In the genomic region with DNA sequence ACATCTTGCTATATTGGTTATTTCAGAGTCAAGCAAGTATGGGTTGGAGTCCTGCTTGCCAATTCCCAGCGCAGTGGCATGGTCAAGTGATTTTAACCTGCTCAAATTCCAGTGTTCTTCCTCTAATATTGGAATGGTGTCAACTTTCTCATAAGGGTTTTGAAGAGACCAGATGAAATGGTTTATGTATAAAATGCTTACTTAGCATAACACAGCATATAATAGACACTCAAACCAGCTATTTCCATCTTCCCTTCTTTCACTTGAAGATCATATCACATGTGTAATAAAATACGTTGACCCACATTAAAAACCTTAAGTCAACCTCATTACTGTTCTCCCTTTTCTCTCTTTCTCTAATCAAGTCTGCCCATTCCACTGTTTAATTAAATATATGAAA, we compare ENCODE assay signal across 20 cellular contexts.
DNase-seq lines count a peak whose midpoint lies in the region; ATAC-seq, FAIRE-seq and TF ChIP-seq lines count a peak whose summit lies in the region.
"Had no signal": no experiment of that assay in that cellular context is flagged by ENCODE, and none has a peak within 500 bp of the region (broad histone marks: within the 10 kb centered on the region; RNA-seq: fewer than 3 reads in every experiment).

No MANE protein-coding gene starts in this region.

- H3K27me3 Mint-ChIP-seq in nephron (ENCODE audit: low read depth): no peaks in the 10 kb centered on the region
- H3K27me3 Mint-ChIP-seq: CD4-positive, alpha-beta memory T cell had no signal

- H3K4me1 Mint-ChIP-seq in nephron: peaks cover 25% of the 10 kb centered on the region
- H3K4me1 Mint-ChIP-seq: CD4-positive, alpha-beta memory T cell; GM23338; H9 had no signal

- H3K27ac Mint-ChIP-seq in nephron: peak overlapping the region in 2 of 3 experiments; percentile 25 to 46
- H3K27ac Mint-ChIP-seq: CD4-positive, alpha-beta memory T cell; GM23338; H9 had no signal

- H3K27ac ChIP-seq in HepG2 (ENCODE audit: extremely low read length, insufficient read depth, low read length): no peak overlapping the region
- H3K27ac ChIP-seq in right lobe of liver: no peak overlapping the region

- H2AFZ ChIP-seq in HepG2 (ENCODE audit: low read length): no peak overlapping the region
- H2AFZ ChIP-seq: GM23338 had no signal

- WGBS in HepG2 (ENCODE audit: low lambda C conversion rate): 54% methylated on average over 2 of the region's 2 CpGs
- WGBS in right lobe of liver (ENCODE audit: insufficient coverage, low coverage, low lambda C conversion rate, missing lambda C conversion rate): 58% methylated on average over 2 of the region's 2 CpGs

- no peak for ATAC-seq in HepG2
- no peak for ATAC-seq in right lobe of liver
- ATAC-seq: GM23338, HCT116 had no signal

- no peaks in the 10 kb centered on the region for H3K79me2 ChIP-seq in HepG2 (ENCODE audit: insufficient read depth, low read length)

- no peak for FAIRE-seq in HepG2 (lab: Jason Lieb, UNC)
- FAIRE-seq: GM12891, GM18507 had no signal

- H3K4me1 ChIP-seq in HepG2 (ENCODE audit: insufficient read depth, low read length): no peaks in the 10 kb centered on the region
- no peaks in the 10 kb centered on the region for H3K4me1 ChIP-seq in right lobe of liver

- TF ChIP-seq POLR2A in HepG2 (IDR thresholded peaks at IDR 0.05; ENCODE audit: insufficient read depth in 1 of 2, low read depth in 2 of 2, low read length in 2 of 2) (no peak), right lobe of liver (IDR thresholded peaks at IDR 0.05) (no peak)

- H3K27me3 ChIP-seq in HepG2 (ENCODE audit: control insufficient read depth in 1 of 2, insufficient read depth in 2 of 2, low read length in 2 of 2) (no peaks in the 10 kb centered on the region), right lobe of liver (no peaks in the 10 kb centered on the region)

- TF ChIP-seq CTCF in HepG2 (CRISPR knock-in tag; IDR thresholded peaks at IDR 0.05): no peak
- TF ChIP-seq CTCF in right lobe of liver (IDR thresholded peaks at IDR 0.05): no peak
- no peak for TF ChIP-seq CTCF in nephron (IDR thresholded peaks at IDR 0.05; ENCODE audit: unreplicated experiment in 3 of 3)

- BruUV-seq in HepG2 (replicated peaks; lab: Mats Ljungman, UMichigan): no TSS peak

- no peak overlapping the region for H3K4me3 Mint-ChIP-seq in nephron
- H3K4me3 Mint-ChIP-seq: CD4-positive, alpha-beta memory T cell; GM23338; H9 had no signal

- H3K9ac ChIP-seq in HepG2 (ENCODE audit: insufficient read depth, low read depth, low read length): no peak overlapping the region

- H3K4me2 ChIP-seq in HepG2 (ENCODE audit: low read depth, low read length): no peak overlapping the region
- H3K4me2 ChIP-seq: GM23338 had no signal

- TF ChIP-seq RAD21 in HepG2 (CRISPR knock-in tag; IDR thresholded peaks at IDR 0.05): no peak

- H3K9me3 Mint-ChIP-seq in nephron: peaks cover 4% of the 10 kb centered on the region
- H3K9me3 Mint-ChIP-seq: GM23338, H9 had no signal

- CTCF ChIA-PET in HepG2 (lab: Yijun Ruan, JAX; ENCODE audit: low intra/inter-chr PET ratio, low total read pairs): no interaction called here

- in situ Hi-C loops in HepG2 (cut with HindIII; ENCODE audit: extremely low pct_ligation_motif_present, low pct_unique_long_range_greater_than_20kb): loop anchor here (25.0 kb wide), 1 partner anchor 1363 kb away; no protein-coding TSS in a partner anchor

- DNase-seq in NCI-H2107 treated with DMSO at 0.1 percent for 48 hours (lab: John Stamatoyannopoulos, UW; ENCODE audit: unreplicated experiment) (peak; percentile 22), NCI-H2107 (lab: John Stamatoyannopoulos, UW) (no peak), HepG2 (ENCODE audit: low spot score) (no peak), right lobe of liver (no peak), NCI-H1930 (lab: John Stamatoyannopoulos, UW) (no peak), NCI-H2171 treated with DMSO at 0.1 percent for 48 hours (lab: John Stamatoyannopoulos, UW) (no peak)
- DNase-seq: 8988T; C1 segment of cervical spinal cord; Calu3; CD4-positive, alpha-beta memory T cell; COR-L47; DMS53; DMS79 treated with DMSO at 0.1 percent for 48 hours; GF-D8; H9 had no signal

- intact Hi-C loops in HepG2 (cut with micrococcal nuclease; ENCODE audit: unreplicated experiment) (no loop called here), right lobe of liver (cut with DNase I) (no loop called here)

- H3K36me3 ChIP-seq in HepG2 (replicated peaks in 1 of 2; ENCODE audit: control insufficient read depth in 1 of 2, insufficient read depth in 2 of 2, low read length in 2 of 2): no peaks in the 10 kb centered on the region
- H3K36me3 ChIP-seq in right lobe of liver: no peaks in the 10 kb centered on the region

- H4K20me1 ChIP-seq in HepG2 (ENCODE audit: insufficient read depth, low read length): no peaks in the 10 kb centered on the region

- H3K36me3 Mint-ChIP-seq in nephron (ENCODE audit: low read depth): peaks cover 22% of the 10 kb centered on the region
- H3K36me3 Mint-ChIP-seq: CD4-positive, alpha-beta memory T cell had no signal

- POLR2A ChIA-PET in HepG2 (lab: Yijun Ruan, JAX): no interaction called here

- no peak for TF ChIP-seq EP300 in HepG2 (IDR thresholded peaks at IDR 0.05; ENCODE audit: low read depth in 2 of 2, low read length in 2 of 2)
- TF ChIP-seq EP300 in HepG2 (CRISPR knock-in tag; IDR thresholded peaks at IDR 0.05; ENCODE audit: borderline replicate concordance): no peak

- H3K4me3 ChIP-seq in HepG2 (replicated peaks in 1 of 3; ENCODE audit: insufficient read depth in 1 of 3, low read depth in 2 of 3, low read length in 3 of 3) (no peak overlapping the region), right lobe of liver (no peak overlapping the region)
- H3K4me3 ChIP-seq: GM23338 had no signal

- no peaks in the 10 kb centered on the region for H3K9me3 ChIP-seq in HepG2 (ENCODE audit: low read length)
- no peaks in the 10 kb centered on the region for H3K9me3 ChIP-seq in right lobe of liver

TF ChIP-seq in HepG2, 621 proteins besides CTCF, POLR2A, EP300 and RAD21 (continues in another document):
- no peak for TF ChIP-seq TEAD2 (CRISPR knock-in tag; IDR thresholded peaks at IDR 0.05)
- TF ChIP-seq, protein P1, sequence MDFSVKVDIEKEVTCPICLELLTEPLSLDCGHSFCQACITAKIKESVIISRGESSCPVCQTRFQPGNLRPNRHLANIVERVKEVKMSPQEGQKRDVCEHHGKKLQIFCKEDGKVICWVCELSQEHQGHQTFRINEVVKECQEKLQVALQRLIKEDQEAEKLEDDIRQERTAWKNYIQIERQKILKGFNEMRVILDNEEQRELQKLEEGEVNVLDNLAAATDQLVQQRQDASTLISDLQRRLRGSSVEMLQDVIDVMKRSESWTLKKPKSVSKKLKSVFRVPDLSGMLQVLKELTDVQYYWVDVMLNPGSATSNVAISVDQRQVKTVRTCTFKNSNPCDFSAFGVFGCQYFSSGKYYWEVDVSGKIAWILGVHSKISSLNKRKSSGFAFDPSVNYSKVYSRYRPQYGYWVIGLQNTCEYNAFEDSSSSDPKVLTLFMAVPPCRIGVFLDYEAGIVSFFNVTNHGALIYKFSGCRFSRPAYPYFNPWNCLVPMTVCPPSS (IDR thresholded peaks at IDR 0.05): no peak
- TF ChIP-seq FOXA1 (IDR thresholded peaks at IDR 0.05): no peak
- TF ChIP-seq FOXA1 (CRISPR knock-in tag; IDR thresholded peaks at IDR 0.05): no peak
- TF ChIP-seq, protein P2, sequence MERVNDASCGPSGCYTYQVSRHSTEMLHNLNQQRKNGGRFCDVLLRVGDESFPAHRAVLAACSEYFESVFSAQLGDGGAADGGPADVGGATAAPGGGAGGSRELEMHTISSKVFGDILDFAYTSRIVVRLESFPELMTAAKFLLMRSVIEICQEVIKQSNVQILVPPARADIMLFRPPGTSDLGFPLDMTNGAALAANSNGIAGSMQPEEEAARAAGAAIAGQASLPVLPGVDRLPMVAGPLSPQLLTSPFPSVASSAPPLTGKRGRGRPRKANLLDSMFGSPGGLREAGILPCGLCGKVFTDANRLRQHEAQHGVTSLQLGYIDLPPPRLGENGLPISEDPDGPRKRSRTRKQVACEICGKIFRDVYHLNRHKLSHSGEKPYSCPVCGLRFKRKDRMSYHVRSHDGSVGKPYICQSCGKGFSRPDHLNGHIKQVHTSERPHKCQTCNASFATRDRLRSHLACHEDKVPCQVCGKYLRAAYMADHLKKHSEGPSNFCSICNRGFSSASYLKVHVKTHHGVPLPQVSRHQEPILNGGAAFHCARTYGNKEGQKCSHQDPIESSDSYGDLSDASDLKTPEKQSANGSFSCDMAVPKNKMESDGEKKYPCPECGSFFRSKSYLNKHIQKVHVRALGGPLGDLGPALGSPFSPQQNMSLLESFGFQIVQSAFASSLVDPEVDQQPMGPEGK (CRISPR knock-in tag; IDR thresholded peaks at IDR 0.05): no peak
- TF ChIP-seq, protein P3, sequence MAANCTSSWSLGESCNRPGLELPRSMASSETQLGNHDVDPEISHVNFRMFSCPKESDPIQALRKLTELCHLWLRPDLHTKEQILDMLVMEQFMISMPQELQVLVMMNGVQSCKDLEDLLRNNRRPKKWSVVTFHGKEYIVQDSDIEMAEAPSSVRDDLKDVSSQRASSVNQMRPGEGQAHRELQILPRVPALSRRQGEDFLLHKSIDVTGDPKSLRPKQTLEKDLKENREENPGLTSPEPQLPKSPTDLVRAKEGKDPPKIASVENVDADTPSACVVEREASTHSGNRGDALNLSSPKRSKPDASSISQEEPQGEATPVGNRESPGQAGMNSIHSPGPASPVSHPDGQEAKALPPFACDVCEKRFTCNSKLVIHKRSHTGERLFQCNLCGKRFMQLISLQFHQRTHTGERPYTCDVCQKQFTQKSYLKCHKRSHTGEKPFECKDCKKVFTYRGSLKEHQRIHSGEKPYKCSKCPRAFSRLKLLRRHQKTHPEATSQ (CRISPR knock-in tag; IDR thresholded peaks at IDR 0.05; ENCODE audit: borderline replicate concordance): no peak
- no peak for TF ChIP-seq ZNF780A (CRISPR knock-in tag; IDR thresholded peaks at IDR 0.05)
- no peak for TF ChIP-seq KLF9 (CRISPR knock-in tag; IDR thresholded peaks at IDR 0.05; ENCODE audit: low read depth)
- peak; percentile 79 for TF ChIP-seq MAFF (IDR thresholded peaks at IDR 0.05; ENCODE audit: low read depth, low read length)
- TF ChIP-seq HES4 (CRISPR knock-in tag; IDR thresholded peaks at IDR 0.05; ENCODE audit: borderline replicate concordance): no peak
- TF ChIP-seq SMAD9 (CRISPR knock-in tag; IDR thresholded peaks at IDR 0.05): no peak
- peak; percentile 70 to 85 for TF ChIP-seq MAFK (conservative IDR thresholded peaks at IDR 0.05 in 1 of 2, IDR thresholded peaks at IDR 0.05 in 1 of 2; ENCODE audit: low read length in 2 of 2)
